In genomic region chr1:201137579-201138310, GRCh38 we compare ENCODE assay signal across 11 cellular contexts. TPM values are rescaled to one million over a fixed set of nuclear protein-coding genes. Genes with fewer than 3 reads are reported as not detected.
DNase-seq lines count a peak whose midpoint lies in the region; ATAC-seq and TF ChIP-seq lines count a peak whose summit lies in the region.
"Had no signal": no experiment of that assay in that cellular context is flagged by ENCODE, and none has a peak within 500 bp of the region (broad histone marks: within the 10 kb centered on the region; RNA-seq: fewer than 3 reads in every experiment).

No MANE protein-coding gene starts in this region.

- no peak overlapping the region for H3K4me3 Mint-ChIP-seq in osteocyte (ENCODE audit: unreplicated experiment)
- H3K4me3 Mint-ChIP-seq in effector memory CD8-positive, alpha-beta T cell, result no peak overlapping the region

- H3K4me3 ChIP-seq in AG09309 (ENCODE audit: control insufficient read depth, low read depth, low read length) (no peak overlapping the region), fibroblast of villous mesenchyme (ENCODE audit: low read depth, low read length) (no peak overlapping the region)

- peaks cover 35% of the 10 kb centered on the region for H3K36me3 Mint-ChIP-seq in osteocyte (ENCODE audit: unreplicated experiment)
- H3K36me3 Mint-ChIP-seq in effector memory CD8-positive, alpha-beta T cell (ENCODE audit: insufficient read depth), result peaks cover 6% of the 10 kb centered on the region

- H3K4me1 Mint-ChIP-seq in osteocyte (ENCODE audit: unreplicated experiment), result peaks cover 16% of the 10 kb centered on the region
- H3K4me1 Mint-ChIP-seq in effector memory CD8-positive, alpha-beta T cell (ENCODE audit: low read depth in 2 of 2), result no peaks in the 10 kb centered on the region

- H3K27ac Mint-ChIP-seq in osteocyte (ENCODE audit: unreplicated experiment), result peak overlapping the region; percentile 87
- no peak overlapping the region for H3K27ac Mint-ChIP-seq in effector memory CD8-positive, alpha-beta T cell

- no peak for TF ChIP-seq CTCF in AG09309 (IDR thresholded peaks at IDR 0.05; ENCODE audit: control insufficient read depth, insufficient read depth, low read depth, low read length, missing control alignments)
- no peak for TF ChIP-seq CTCF in fibroblast of villous mesenchyme (IDR thresholded peaks at IDR 0.05; ENCODE audit: insufficient read depth, low read depth, low read length)
- no peak for TF ChIP-seq CTCF in osteocyte (IDR thresholded peaks at IDR 0.05)

- H3K9me3 Mint-ChIP-seq in osteocyte (ENCODE audit: unreplicated experiment), result no peaks in the 10 kb centered on the region
- H3K9me3 Mint-ChIP-seq in effector memory CD8-positive, alpha-beta T cell, result no peaks in the 10 kb centered on the region

- DNase-seq in AG09309 (ENCODE audit: low read depth) (peak; percentile 82), T1000 (lab: John Stamatoyannopoulos, UW) (peak; percentile 17), fibroblast of villous mesenchyme (ENCODE audit: low read depth) (peak; percentile 85), osteocyte (ENCODE audit: extremely low spot score, unreplicated experiment) (no peak), MV-4-11 (lab: John Stamatoyannopoulos, UW) (no peak), NCI-H774 (lab: John Stamatoyannopoulos, UW) (no peak), NCI-H526 treated with DMSO at 0.1 percent for 48 hours (lab: John Stamatoyannopoulos, UW) (no peak)
- DNase-seq in effector memory CD8-positive, alpha-beta T cell, result no peak
- DNase-seq: activated naive CD4-positive, alpha-beta T cell treated with Interleukin-2 at 50 U/mL for 16 hours; DMS 273 treated with DMSO at 0.1 percent for 48 hours had no signal

- H3K27me3 Mint-ChIP-seq in osteocyte (ENCODE audit: unreplicated experiment), result no peaks in the 10 kb centered on the region
- H3K27me3 Mint-ChIP-seq in effector memory CD8-positive, alpha-beta T cell, result no peaks in the 10 kb centered on the region

- ATAC-seq in effector memory CD8-positive, alpha-beta T cell (replicated peaks), result no peak

RNA-seq across cellular contexts. Expression of gene ASCL5, which starts 10.8 kb away (rescaled TPM):
- total RNA-seq in fibroblast of villous mesenchyme (not detected in 2 replicates), osteocyte (not detected in 2 replicates)
- total RNA-seq: lung microvascular endothelial cell had no signal

RNA-seq across cellular contexts. Expression of gene TMEM9, which starts 16.5 kb away (rescaled TPM):
- 41.2 and 52.2 TPM in 2 replicates for total RNA-seq in fibroblast of villous mesenchyme
- total RNA-seq in osteocyte, result 63.9 and 64.2 TPM in 2 replicates

RNA-seq across cellular contexts. Expression of gene CACNA1S, which starts 25.5 kb away (rescaled TPM):
- total RNA-seq in fibroblast of villous mesenchyme (not detected in 2 replicates), osteocyte (not detected in 2 replicates)
- total RNA-seq: lung microvascular endothelial cell had no signal

RNA-seq across cellular contexts. Expression of gene IGFN1, which starts 52.9 kb away (rescaled TPM):
- total RNA-seq in fibroblast of villous mesenchyme (under 0.01 TPM in 2 replicates), osteocyte (3.2 and 3.8 TPM in 2 replicates)
- total RNA-seq: lung microvascular endothelial cell had no signal

Comparison
In these comparisons a context has a peak if more than half of its experiments do, and no peak if none do; other contexts are left out.
1. DNase-seq: peak in AG09309 (single experiment), T1000 (single experiment) and fibroblast of villous mesenchyme (single experiment); none in osteocyte (single experiment), MV-4-11 (single experiment), NCI-H774 (single experiment), NCI-H526 treated with DMSO at 0.1 percent for 48 hours (single experiment) and effector memory CD8-positive, alpha-beta T cell (0 of 3).